ENCODE assay signal across 1 cellular context in the genomic region with DNA sequence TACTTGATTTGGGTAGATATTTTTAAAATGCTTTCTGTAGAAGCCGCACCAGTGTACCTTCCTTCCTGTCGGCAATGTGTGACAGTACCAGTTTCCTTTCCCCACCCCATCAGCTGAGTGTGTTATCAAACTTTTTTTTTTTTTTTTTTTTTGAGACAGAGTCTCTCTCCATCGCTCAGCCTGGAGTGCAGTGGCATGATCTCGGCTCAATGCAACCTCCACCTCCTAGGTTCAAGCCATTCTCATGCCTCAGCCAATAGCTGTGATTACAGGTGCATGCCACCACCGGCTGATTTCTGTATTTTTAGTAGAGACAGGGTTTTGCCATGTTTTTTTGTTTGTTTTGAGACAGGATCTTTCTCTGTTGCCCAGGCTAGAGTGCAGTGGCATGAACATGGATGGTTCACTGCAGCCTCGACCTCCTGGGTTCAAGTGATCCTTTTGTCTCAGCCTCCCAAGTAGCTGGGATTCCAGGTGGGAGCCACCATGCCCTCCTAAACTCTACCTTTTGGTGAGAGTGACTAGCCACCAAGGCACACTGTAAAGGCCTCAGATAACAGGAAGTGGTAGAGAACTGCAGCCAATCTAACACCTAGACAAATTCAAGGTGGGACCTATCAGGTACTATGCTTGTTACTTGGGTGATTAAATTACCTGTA.
TF ChIP-seq lines count a peak whose summit lies in the region.

No MANE protein-coding gene starts in this region.

TF ChIP-seq in H1, 55 proteins besides CTCF, POLR2A, EP300 and RAD21:
- TF ChIP-seq JUND (IDR thresholded peaks at IDR 0.05; ENCODE audit: low read length) (no peak), SP4 (IDR thresholded peaks at IDR 0.05; ENCODE audit: low read length) (no peak), SRF (IDR thresholded peaks at IDR 0.05; ENCODE audit: low read depth, low read length) (no peak), NRF1 (IDR thresholded peaks at IDR 0.05; ENCODE audit: low read depth, low read length) (no peak), CTBP2 (IDR thresholded peaks at IDR 0.05; ENCODE audit: borderline replicate concordance, insufficient read depth, insufficient read length, low read length) (no peak), YY1 (IDR thresholded peaks at IDR 0.05; ENCODE audit: low read depth, low read length) (no peak)
